ENCODE assay signal across 8 cellular contexts in the genomic region with DNA sequence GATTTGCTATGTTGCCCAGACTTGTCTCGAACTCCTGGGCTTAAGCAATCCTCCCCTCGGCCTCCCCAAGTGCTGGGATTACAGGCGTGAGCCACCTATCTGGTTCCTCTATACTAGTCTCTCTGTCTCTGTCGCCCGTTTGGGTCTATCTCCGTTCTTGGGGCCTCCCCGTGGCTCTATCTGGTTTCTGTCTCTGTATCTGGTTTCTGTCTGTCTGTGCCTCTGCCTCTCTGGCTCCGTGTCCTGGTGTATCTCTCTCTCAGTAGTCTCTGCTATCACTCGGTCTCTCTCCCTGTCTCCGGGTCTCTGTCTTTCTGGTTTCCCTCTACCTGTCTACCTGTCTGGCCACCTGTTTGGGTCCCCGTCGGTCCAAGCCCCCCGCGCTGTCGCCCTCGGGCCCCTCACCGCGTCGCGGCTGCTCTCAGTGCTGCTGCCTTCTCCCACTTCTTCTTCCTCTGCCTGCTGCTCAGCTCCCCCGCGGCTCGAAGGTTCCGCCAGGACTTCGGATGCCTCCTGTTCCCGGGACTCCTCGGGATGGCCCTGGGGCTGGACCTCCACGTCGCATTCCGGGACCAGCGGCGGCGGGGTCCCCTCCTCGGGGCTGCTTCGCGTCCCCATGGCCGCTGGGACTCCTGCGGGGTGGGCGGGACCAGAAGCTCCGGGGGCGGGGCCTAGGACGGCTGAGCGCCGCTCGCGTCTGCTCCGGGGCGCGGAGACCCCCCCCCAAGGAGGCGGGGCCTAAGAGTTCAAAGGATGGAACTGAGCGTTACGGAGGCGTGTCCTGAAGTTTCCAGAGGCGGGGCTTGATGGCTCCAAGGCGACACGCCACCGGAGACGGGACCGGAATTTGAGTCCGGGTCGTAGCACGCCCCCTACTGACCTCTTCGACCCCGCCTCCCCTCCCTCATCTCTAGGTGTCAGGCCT. TPM values are rescaled to one million over a fixed set of nuclear protein-coding genes. Genes with fewer than 3 reads are reported as not detected.
A peak's percentile ranks its signal among the peaks of the same experiment; 100 is the strongest.
DNase-seq lines count a peak whose midpoint lies in the region; ATAC-seq and TF ChIP-seq lines count a peak whose summit lies in the region.

No MANE protein-coding gene starts in this region.

- H3K36me3 Mint-ChIP-seq in activated T-helper 17 cell treated with anti-CD3 and anti-CD28 coated beads, Interleukin-2, amount 50 U/mL, for 72 hours (ENCODE audit: low read depth), result peaks cover 45% of the 10 kb centered on the region
- H3K36me3 Mint-ChIP-seq in nephron progenitor cell (ENCODE audit: low read depth), result peaks cover 27% of the 10 kb centered on the region
- peaks cover 7% of the 10 kb centered on the region for H3K36me3 Mint-ChIP-seq in stimulated activated naive CD8-positive, alpha-beta T cell treated with anti-CD3 and anti-CD28 coated beads, Interleukin-15, Interleukin-2, amounts not matched to agents 100 ng/mL and 50 ng/mL, for 24 hours (ENCODE audit: low read depth)

- H3K36me3 ChIP-seq in DND-41 (ENCODE audit: insufficient read depth, low read length) (0 out of 2 replicates have a peak, but pooled peaks cover 5% of the 10 kb centered on the region), KMS-11 (ENCODE audit: insufficient read depth) (no peaks in the 10 kb centered on the region)

- H3K4me1 Mint-ChIP-seq in activated T-helper 17 cell treated with anti-CD3 and anti-CD28 coated beads, Interleukin-2, amount 50 U/mL, for 72 hours, result peaks cover 19% of the 10 kb centered on the region
- H3K4me1 Mint-ChIP-seq in nephron progenitor cell, result peaks cover 43% of the 10 kb centered on the region
- H3K4me1 Mint-ChIP-seq in stimulated activated naive CD8-positive, alpha-beta T cell treated with anti-CD3 and anti-CD28 coated beads, Interleukin-15, Interleukin-2, amounts not matched to agents 100 ng/mL and 50 ng/mL, for 24 hours (ENCODE audit: low read depth), result peaks cover 30% of the 10 kb centered on the region

- H3K27ac Mint-ChIP-seq in activated T-helper 17 cell treated with anti-CD3 and anti-CD28 coated beads, Interleukin-2, amount 50 U/mL, for 72 hours, result peak overlapping the region; percentile 87
- peak overlapping the region; percentile 97 for H3K27ac Mint-ChIP-seq in nephron progenitor cell
- peak overlapping the region; percentile 95 for H3K27ac Mint-ChIP-seq in stimulated activated naive CD8-positive, alpha-beta T cell treated with anti-CD3 and anti-CD28 coated beads, Interleukin-15, Interleukin-2, amounts not matched to agents 100 ng/mL and 50 ng/mL, for 24 hours

- H3K27ac ChIP-seq in DND-41 (ENCODE audit: low read length) (peak overlapping the region; percentile 68), KMS-11 (peak overlapping the region; percentile 41; the same call in 1 of the 2 replicates)

- DNase-seq in DND-41 (peak; percentile 98), RPMI7951 (ENCODE audit: low read depth) (peak; percentile 92), fibroblast of the aortic adventitia (ENCODE audit: low read depth) (peak; percentile 82), nephron progenitor cell (peak; percentile 100)

- H3K9me3 Mint-ChIP-seq in activated T-helper 17 cell treated with anti-CD3 and anti-CD28 coated beads, Interleukin-2, amount 50 U/mL, for 72 hours, result no peaks in the 10 kb centered on the region
- H3K9me3 Mint-ChIP-seq in nephron progenitor cell, result no peaks in the 10 kb centered on the region
- no peaks in the 10 kb centered on the region for H3K9me3 Mint-ChIP-seq in stimulated activated naive CD8-positive, alpha-beta T cell treated with anti-CD3 and anti-CD28 coated beads, Interleukin-15, Interleukin-2, amounts not matched to agents 100 ng/mL and 50 ng/mL, for 24 hours

- ATAC-seq in DND-41 (ENCODE audit: insufficient read depth, low read depth), result peak; percentile 88
- ATAC-seq in GM21737 (IDR thresholded peaks at IDR 0.05; ENCODE audit: unreplicated experiment), result peak; percentile 88
- peak; percentile 97 for ATAC-seq in activated T-helper 17 cell treated with anti-CD3 and anti-CD28 coated beads, Interleukin-2, amount 50 U/mL, for 72 hours (replicated peaks)

- H3K27me3 ChIP-seq in DND-41 (ENCODE audit: insufficient read depth, low read length, poor library complexity) (no peaks in the 10 kb centered on the region), KMS-11 (ENCODE audit: insufficient read depth, low read depth) (no peaks in the 10 kb centered on the region)

- H3K9me3 ChIP-seq in DND-41 (ENCODE audit: insufficient read depth, low read length, severe bottlenecking), result no peaks in the 10 kb centered on the region

- peak overlapping the region; percentile 94 for H3K4me3 Mint-ChIP-seq in activated T-helper 17 cell treated with anti-CD3 and anti-CD28 coated beads, Interleukin-2, amount 50 U/mL, for 72 hours
- H3K4me3 Mint-ChIP-seq in nephron progenitor cell, result peak overlapping the region; percentile 92
- H3K4me3 Mint-ChIP-seq in stimulated activated naive CD8-positive, alpha-beta T cell treated with anti-CD3 and anti-CD28 coated beads, Interleukin-15, Interleukin-2, amounts not matched to agents 100 ng/mL and 50 ng/mL, for 24 hours, result peak overlapping the region; percentile 90

- H3K9ac ChIP-seq in DND-41 (ENCODE audit: low read depth, low read length) (peak overlapping the region; percentile 73), KMS-11 (peak overlapping the region; percentile 71; the same call in 1 of the 2 replicates)

- H3K79me2 ChIP-seq in DND-41 (ENCODE audit: insufficient read depth, low read length) (no peaks in the 10 kb centered on the region), KMS-11 (ENCODE audit: insufficient read depth, low read depth) (no peaks in the 10 kb centered on the region)

- H2AFZ ChIP-seq in DND-41 (ENCODE audit: low read depth, low read length) (peak overlapping the region; percentile 97), KMS-11 (ENCODE audit: low read depth) (peak overlapping the region; percentile 100)

- H4K20me1 ChIP-seq in DND-41 (ENCODE audit: insufficient read depth, low read length) (no peaks in the 10 kb centered on the region), KMS-11 (ENCODE audit: insufficient read depth) (no peaks in the 10 kb centered on the region)

- H3K4me2 ChIP-seq in DND-41 (ENCODE audit: insufficient read depth, low read length), result peak overlapping the region; percentile 96
- peak overlapping the region; percentile 96 for H3K4me2 ChIP-seq in KMS-11

- no peaks in the 10 kb centered on the region for H3K27me3 Mint-ChIP-seq in activated T-helper 17 cell treated with anti-CD3 and anti-CD28 coated beads, Interleukin-2, amount 50 U/mL, for 72 hours
- peaks cover 50% of the 10 kb centered on the region for H3K27me3 Mint-ChIP-seq in nephron progenitor cell (ENCODE audit: low read depth, poor library complexity)
- H3K27me3 Mint-ChIP-seq in stimulated activated naive CD8-positive, alpha-beta T cell treated with anti-CD3 and anti-CD28 coated beads, Interleukin-15, Interleukin-2, amounts not matched to agents 100 ng/mL and 50 ng/mL, for 24 hours, result no peaks in the 10 kb centered on the region

- TF ChIP-seq CTCF in DND-41 (IDR thresholded peaks at IDR 0.05; ENCODE audit: borderline replicate concordance, extremely low read depth, low read length, poor library complexity, severe bottlenecking) (peak; percentile 57), KMS-11 (conservative IDR thresholded peaks at IDR 0.05; ENCODE audit: low read depth, low read length) (no peak; the same call in 1 of the 2 replicates), fibroblast of the aortic adventitia (IDR thresholded peaks at IDR 0.05; ENCODE audit: insufficient read depth, low read length) (no peak), nephron progenitor cell (IDR thresholded peaks at IDR 0.05) (no peak)

- peaks cover 24% of the 10 kb centered on the region for H3K4me1 ChIP-seq in DND-41 (ENCODE audit: insufficient read depth, low read length)
- H3K4me1 ChIP-seq in KMS-11 (ENCODE audit: low read depth, poor library complexity, severe bottlenecking), result peaks cover 11% of the 10 kb centered on the region

- H3K4me3 ChIP-seq in DND-41 (ENCODE audit: low read depth in 1 of 2, low read length in 2 of 2) (peak overlapping the region; percentile 33 to 76), KMS-11 (IDR thresholded peaks at IDR 0.05; ENCODE audit: insufficient read depth, low read depth, low read length) (peak overlapping the region; percentile 62), fibroblast of the aortic adventitia (ENCODE audit: low read depth, low read length) (peak overlapping the region; percentile 94)

RNA-seq across cellular contexts. Expression of a gene that starts 0.8 kb away (rescaled TPM):
- total RNA-seq in RPMI7951 (2014; rRNA removed; shearing (Covaris generic)), result 12.1 and 12.8 TPM in 2 replicates
- 10 to 100 TPM; 16.7 to 25.5 TPM for total RNA-seq in activated T-helper 17 cell treated with anti-CD3 and anti-CD28 coated beads, Interleukin-2, amount 50 U/mL, for 72 hours
- 8.0 and 11.4 TPM in 2 replicates for total RNA-seq in fibroblast of the aortic adventitia (ENCODE audit: low replicate concordance)

RNA-seq across cellular contexts. Expression of a gene that starts 23.2 kb away (rescaled TPM):
- 232 and 297 TPM in 2 replicates for total RNA-seq in RPMI7951 (2014; rRNA removed; shearing (Covaris generic))
- 10 to 100 TPM; 71.1 to 74.0 TPM for total RNA-seq in activated T-helper 17 cell treated with anti-CD3 and anti-CD28 coated beads, Interleukin-2, amount 50 U/mL, for 72 hours
- 11.3 and 78.2 TPM in 2 replicates for total RNA-seq in fibroblast of the aortic adventitia (ENCODE audit: low replicate concordance)

RNA-seq across cellular contexts. Expression of a gene that starts 29.2 kb away (rescaled TPM):
- total RNA-seq in RPMI7951 (2014; rRNA removed; shearing (Covaris generic)), result 0.20 TPM in 1 of 2 replicates, not detected in the other
- 1 to 10 TPM in 1 of 2 donors, under 1 TPM in 1; 0.86 to 1.7 TPM for total RNA-seq in activated T-helper 17 cell treated with anti-CD3 and anti-CD28 coated beads, Interleukin-2, amount 50 U/mL, for 72 hours
- total RNA-seq in fibroblast of the aortic adventitia (ENCODE audit: low replicate concordance), result 0.63 TPM in 1 of 2 replicates, not detected in the other

RNA-seq across cellular contexts. Expression of a gene that starts 38.4 kb away (rescaled TPM):
- 1.3 and 1.8 TPM in 2 replicates for total RNA-seq in RPMI7951 (2014; rRNA removed; shearing (Covaris generic))
- 1 to 10 TPM; 1.0 to 3.0 TPM for total RNA-seq in activated T-helper 17 cell treated with anti-CD3 and anti-CD28 coated beads, Interleukin-2, amount 50 U/mL, for 72 hours
- 0.36 TPM in 1 of 2 replicates, not detected in the other for total RNA-seq in fibroblast of the aortic adventitia (ENCODE audit: low replicate concordance)

Comparison
In these comparisons a context has a peak if more than half of its experiments do, and no peak if none do; other contexts are left out.
1. Peak in every context shown above with its lines: DNase-seq, ATAC-seq, H3K4me3 ChIP-seq and H3K27ac ChIP-seq.